ENCODE assay signal across 13 cellular contexts in genomic region chrX:2592279-2592678, GRCh38.
"Had no signal": no experiment of that assay in that cellular context is flagged by ENCODE, and none has a peak within 500 bp of the region (broad histone marks: within the 10 kb centered on the region; RNA-seq: fewer than 3 reads in every experiment).

No MANE protein-coding gene starts in this region.

- H3K27me3 ChIP-seq: neural progenitor cell had no signal

- FAIRE-seq: islet of Langerhans, urothelium cell line had no signal

- H3K4me2 ChIP-seq: neural progenitor cell had no signal

- ATAC-seq: activated naive CD8-positive, alpha-beta T cell treated with anti-CD3 and anti-CD28 coated beads, Interleukin-2, amount 50 U/mL, for 24 hours; effector memory CD8-positive, alpha-beta T cell had no signal

- H3K27me3 Mint-ChIP-seq: activated naive CD8-positive, alpha-beta T cell treated with anti-CD3 and anti-CD28 coated beads, Interleukin-2, amount 50 U/mL, for 24 hours; effector memory CD8-positive, alpha-beta T cell; naive B cell had no signal

- H3K27ac Mint-ChIP-seq: activated CD4-positive, alpha-beta T cell treated with anti-CD3 and anti-CD28 coated beads, Interleukin-2, amount 10 ng/mL, durations not matched to agents 7 days and 5 days; activated naive CD8-positive, alpha-beta T cell treated with anti-CD3 and anti-CD28 coated beads, Interleukin-2, amount 50 U/mL, for 24 hours; activated T-helper 1 cell treated with anti-CD3 and anti-CD28 coated beads, Interleukin-12 subunit alpha, Interleukin-12 subunit beta, Interleukin-2, Interleukin-4 antibody, amounts not matched to agents 30 ng/mL and 10 ng/mL and 1 ng/mL, durations not matched to agents 14 hours and 24 hours and 36 hours; effector memory CD8-positive, alpha-beta T cell; neural progenitor cell; T-helper 2 cell treated with Interferon-gamma antibody and Interleukin-4, amounts not matched to agents 5 μg/mL and 100 μg/mL, for 36 hours had no signal

- H3K9ac ChIP-seq: neural progenitor cell had no signal

- H2AFZ ChIP-seq: neural progenitor cell had no signal

- H3K4me3 Mint-ChIP-seq: activated CD4-positive, alpha-beta T cell treated with anti-CD3 and anti-CD28 coated beads, Interleukin-2, amount 10 ng/mL, durations not matched to agents 7 days and 5 days; activated naive CD8-positive, alpha-beta T cell treated with anti-CD3 and anti-CD28 coated beads, Interleukin-2, amount 50 U/mL, for 24 hours; activated T-helper 1 cell treated with anti-CD3 and anti-CD28 coated beads, Interleukin-12 subunit alpha, Interleukin-12 subunit beta, Interleukin-2, Interleukin-4 antibody, amounts not matched to agents 30 ng/mL and 10 ng/mL and 1 ng/mL, durations not matched to agents 14 hours and 24 hours and 36 hours; effector memory CD8-positive, alpha-beta T cell; naive B cell; neural progenitor cell; T-helper 2 cell treated with Interferon-gamma antibody and Interleukin-4, amounts not matched to agents 5 μg/mL and 100 μg/mL, for 36 hours had no signal

- H3K4me3 ChIP-seq: neural progenitor cell had no signal

- H3K27ac ChIP-seq: neural progenitor cell had no signal

- H3K4me1 ChIP-seq: neural progenitor cell had no signal

- DNase-seq: activated CD4-positive, alpha-beta T cell treated with anti-CD3 and anti-CD28 coated beads, Interleukin-2, amount 10 ng/mL, durations not matched to agents 7 days and 5 days; activated naive CD4-positive, alpha-beta T cell; activated naive CD8-positive, alpha-beta T cell treated with anti-CD3 and anti-CD28 coated beads, Interleukin-2, amount 50 U/mL, for 24 hours; dermis blood vessel endothelial cell; effector memory CD8-positive, alpha-beta T cell; left colon; naive B cell; stimulated activated CD4-positive, alpha-beta T cell treated with anti-CD3 and anti-CD28 coated beads, Interleukin-1b, Interleukin-23, amount 100 ng/mL, for 48 hours had no signal

- H3K36me3 Mint-ChIP-seq: naive B cell had no signal

- H3K36me3 ChIP-seq: neural progenitor cell had no signal

- H3K9me3 Mint-ChIP-seq: activated naive CD8-positive, alpha-beta T cell treated with anti-CD3 and anti-CD28 coated beads, Interleukin-2, amount 50 U/mL, for 24 hours; activated T-helper 1 cell treated with anti-CD3 and anti-CD28 coated beads, Interleukin-12 subunit alpha, Interleukin-12 subunit beta, Interleukin-2, Interleukin-4 antibody, amounts not matched to agents 30 ng/mL and 10 ng/mL and 1 ng/mL, durations not matched to agents 14 hours and 24 hours and 36 hours; effector memory CD8-positive, alpha-beta T cell; naive B cell; T-helper 2 cell treated with Interferon-gamma antibody and Interleukin-4, amounts not matched to agents 5 μg/mL and 100 μg/mL, for 36 hours had no signal
